1 cellular context compared by ENCODE assay signal in the genomic region with DNA sequence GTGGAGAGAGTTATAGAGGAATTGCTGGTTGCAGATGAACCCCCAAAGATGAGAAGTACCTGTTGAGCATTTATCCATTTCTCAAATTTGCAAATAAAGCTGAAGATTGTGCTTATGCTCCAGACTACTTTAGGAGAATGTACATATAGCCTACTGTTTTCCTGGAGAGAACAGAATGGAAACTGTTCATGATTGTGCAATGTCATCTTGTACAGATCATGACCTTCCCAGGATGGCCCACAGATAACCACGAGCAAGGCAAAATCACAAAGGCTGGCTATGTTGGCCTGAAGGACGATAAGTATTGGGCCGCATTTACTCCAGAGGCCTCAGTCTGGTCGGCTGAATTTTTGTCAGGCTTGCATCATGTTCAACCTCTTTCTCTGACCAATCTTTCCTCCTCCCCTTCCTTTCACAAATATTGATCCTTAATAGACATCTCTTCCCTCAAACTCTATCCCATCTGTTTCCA.
TF ChIP-seq lines count a peak whose summit lies in the region.

No MANE protein-coding gene starts in this region.

TF ChIP-seq in HepG2, 621 proteins besides CTCF, POLR2A, EP300 and RAD21 (continued from another document and continues in another):
- TF ChIP-seq HIVEP1 (CRISPR knock-in tag; IDR thresholded peaks at IDR 0.05), result no peak
- TF ChIP-seq ZNF12 (CRISPR knock-in tag; IDR thresholded peaks at IDR 0.05), result peak; percentile 56; the same call in 1 of the 2 replicates
- 0 out of 2 replicates have a peak, but pooled peaks have one; percentile 37 for TF ChIP-seq TRIM24 (CRISPR knock-in tag; IDR thresholded peaks at IDR 0.05)
- TF ChIP-seq, protein P1, sequence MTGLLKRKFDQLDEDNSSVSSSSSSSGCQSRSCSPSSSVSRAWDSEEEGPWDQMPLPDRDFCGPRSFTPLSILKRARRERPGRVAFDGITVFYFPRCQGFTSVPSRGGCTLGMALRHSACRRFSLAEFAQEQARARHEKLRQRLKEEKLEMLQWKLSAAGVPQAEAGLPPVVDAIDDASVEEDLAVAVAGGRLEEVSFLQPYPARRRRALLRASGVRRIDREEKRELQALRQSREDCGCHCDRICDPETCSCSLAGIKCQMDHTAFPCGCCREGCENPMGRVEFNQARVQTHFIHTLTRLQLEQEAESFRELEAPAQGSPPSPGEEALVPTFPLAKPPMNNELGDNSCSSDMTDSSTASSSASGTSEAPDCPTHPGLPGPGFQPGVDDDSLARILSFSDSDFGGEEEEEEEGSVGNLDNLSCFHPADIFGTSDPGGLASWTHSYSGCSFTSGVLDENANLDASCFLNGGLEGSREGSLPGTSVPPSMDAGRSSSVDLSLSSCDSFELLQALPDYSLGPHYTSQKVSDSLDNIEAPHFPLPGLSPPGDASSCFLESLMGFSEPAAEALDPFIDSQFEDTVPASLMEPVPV (CRISPR knock-in tag; IDR thresholded peaks at IDR 0.05), result no peak
- no peak for TF ChIP-seq ZNF672 (CRISPR knock-in tag; IDR thresholded peaks at IDR 0.05)
- TF ChIP-seq BHLHE40 (IDR thresholded peaks at IDR 0.05; ENCODE audit: low read length), result no peak
- TF ChIP-seq ZFP36L1 (CRISPR knock-in tag; IDR thresholded peaks at IDR 0.05), result no peak
- no peak for TF ChIP-seq ZSCAN12 (CRISPR knock-in tag; IDR thresholded peaks at IDR 0.05)
- TF ChIP-seq, protein P2, sequence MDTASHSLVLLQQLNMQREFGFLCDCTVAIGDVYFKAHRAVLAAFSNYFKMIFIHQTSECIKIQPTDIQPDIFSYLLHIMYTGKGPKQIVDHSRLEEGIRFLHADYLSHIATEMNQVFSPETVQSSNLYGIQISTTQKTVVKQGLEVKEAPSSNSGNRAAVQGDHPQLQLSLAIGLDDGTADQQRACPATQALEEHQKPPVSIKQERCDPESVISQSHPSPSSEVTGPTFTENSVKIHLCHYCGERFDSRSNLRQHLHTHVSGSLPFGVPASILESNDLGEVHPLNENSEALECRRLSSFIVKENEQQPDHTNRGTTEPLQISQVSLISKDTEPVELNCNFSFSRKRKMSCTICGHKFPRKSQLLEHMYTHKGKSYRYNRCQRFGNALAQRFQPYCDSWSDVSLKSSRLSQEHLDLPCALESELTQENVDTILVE (CRISPR knock-in tag; IDR thresholded peaks at IDR 0.05), result peak; percentile 24; the same call in 1 of the 2 replicates
- peak; percentile 91 for TF ChIP-seq NR2F6 (IDR thresholded peaks at IDR 0.05)
- TF ChIP-seq NR2F6 (CRISPR knock-in tag; IDR thresholded peaks at IDR 0.05), result peak; percentile 95
- TF ChIP-seq ZNF75D (CRISPR knock-in tag; IDR thresholded peaks at IDR 0.05; ENCODE audit: borderline replicate concordance), result no peak
- TF ChIP-seq ZFP82 (CRISPR knock-in tag; IDR thresholded peaks at IDR 0.05; ENCODE audit: borderline replicate concordance), result no peak
- TF ChIP-seq SCMH1 (CRISPR knock-in tag; IDR thresholded peaks at IDR 0.05; ENCODE audit: borderline replicate concordance), result no peak
- 0 out of 2 replicates have a peak, but pooled peaks have one; percentile 40 for TF ChIP-seq ZNF556 (CRISPR knock-in tag; IDR thresholded peaks at IDR 0.05; ENCODE audit: borderline replicate concordance)
- TF ChIP-seq, protein P3, sequence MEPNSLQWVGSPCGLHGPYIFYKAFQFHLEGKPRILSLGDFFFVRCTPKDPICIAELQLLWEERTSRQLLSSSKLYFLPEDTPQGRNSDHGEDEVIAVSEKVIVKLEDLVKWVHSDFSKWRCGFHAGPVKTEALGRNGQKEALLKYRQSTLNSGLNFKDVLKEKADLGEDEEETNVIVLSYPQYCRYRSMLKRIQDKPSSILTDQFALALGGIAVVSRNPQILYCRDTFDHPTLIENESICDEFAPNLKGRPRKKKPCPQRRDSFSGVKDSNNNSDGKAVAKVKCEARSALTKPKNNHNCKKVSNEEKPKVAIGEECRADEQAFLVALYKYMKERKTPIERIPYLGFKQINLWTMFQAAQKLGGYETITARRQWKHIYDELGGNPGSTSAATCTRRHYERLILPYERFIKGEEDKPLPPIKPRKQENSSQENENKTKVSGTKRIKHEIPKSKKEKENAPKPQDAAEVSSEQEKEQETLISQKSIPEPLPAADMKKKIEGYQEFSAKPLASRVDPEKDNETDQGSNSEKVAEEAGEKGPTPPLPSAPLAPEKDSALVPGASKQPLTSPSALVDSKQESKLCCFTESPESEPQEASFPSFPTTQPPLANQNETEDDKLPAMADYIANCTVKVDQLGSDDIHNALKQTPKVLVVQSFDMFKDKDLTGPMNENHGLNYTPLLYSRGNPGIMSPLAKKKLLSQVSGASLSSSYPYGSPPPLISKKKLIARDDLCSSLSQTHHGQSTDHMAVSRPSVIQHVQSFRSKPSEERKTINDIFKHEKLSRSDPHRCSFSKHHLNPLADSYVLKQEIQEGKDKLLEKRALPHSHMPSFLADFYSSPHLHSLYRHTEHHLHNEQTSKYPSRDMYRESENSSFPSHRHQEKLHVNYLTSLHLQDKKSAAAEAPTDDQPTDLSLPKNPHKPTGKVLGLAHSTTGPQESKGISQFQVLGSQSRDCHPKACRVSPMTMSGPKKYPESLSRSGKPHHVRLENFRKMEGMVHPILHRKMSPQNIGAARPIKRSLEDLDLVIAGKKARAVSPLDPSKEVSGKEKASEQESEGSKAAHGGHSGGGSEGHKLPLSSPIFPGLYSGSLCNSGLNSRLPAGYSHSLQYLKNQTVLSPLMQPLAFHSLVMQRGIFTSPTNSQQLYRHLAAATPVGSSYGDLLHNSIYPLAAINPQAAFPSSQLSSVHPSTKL (CRISPR knock-in tag; IDR thresholded peaks at IDR 0.05), result peak; percentile 95
- TF ChIP-seq, protein P4, sequence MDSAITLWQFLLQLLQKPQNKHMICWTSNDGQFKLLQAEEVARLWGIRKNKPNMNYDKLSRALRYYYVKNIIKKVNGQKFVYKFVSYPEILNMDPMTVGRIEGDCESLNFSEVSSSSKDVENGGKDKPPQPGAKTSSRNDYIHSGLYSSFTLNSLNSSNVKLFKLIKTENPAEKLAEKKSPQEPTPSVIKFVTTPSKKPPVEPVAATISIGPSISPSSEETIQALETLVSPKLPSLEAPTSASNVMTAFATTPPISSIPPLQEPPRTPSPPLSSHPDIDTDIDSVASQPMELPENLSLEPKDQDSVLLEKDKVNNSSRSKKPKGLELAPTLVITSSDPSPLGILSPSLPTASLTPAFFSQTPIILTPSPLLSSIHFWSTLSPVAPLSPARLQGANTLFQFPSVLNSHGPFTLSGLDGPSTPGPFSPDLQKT (CRISPR knock-in tag; IDR thresholded peaks at IDR 0.05; ENCODE audit: borderline replicate concordance), result no peak
- TF ChIP-seq SMAD9 (CRISPR knock-in tag; IDR thresholded peaks at IDR 0.05), result no peak
- 0 out of 2 replicates have a peak, but pooled peaks have one; percentile 36 for TF ChIP-seq ZNF317 (CRISPR knock-in tag; IDR thresholded peaks at IDR 0.05)
- no peak for TF ChIP-seq FOSL1 (CRISPR knock-in tag; IDR thresholded peaks at IDR 0.05; ENCODE audit: borderline replicate concordance)
- TF ChIP-seq SIX1 (CRISPR knock-in tag; IDR thresholded peaks at IDR 0.05; ENCODE audit: borderline replicate concordance), result peak; percentile 62; the same call in 1 of the 2 replicates
- TF ChIP-seq NR2F2 (IDR thresholded peaks at IDR 0.05; ENCODE audit: borderline replicate concordance, low read depth), result peak; percentile 89
- no peak for TF ChIP-seq SAFB2 (CRISPR knock-in tag; IDR thresholded peaks at IDR 0.05; ENCODE audit: borderline replicate concordance, low read depth)
- TF ChIP-seq THYN1 (CRISPR knock-in tag; IDR thresholded peaks at IDR 0.05; ENCODE audit: borderline replicate concordance, low read depth), result no peak
- TF ChIP-seq SOX5 (CRISPR knock-in tag; IDR thresholded peaks at IDR 0.05; ENCODE audit: borderline replicate concordance), result peak; percentile 84; the same call in 1 of the 2 replicates
- TF ChIP-seq, protein P5, sequence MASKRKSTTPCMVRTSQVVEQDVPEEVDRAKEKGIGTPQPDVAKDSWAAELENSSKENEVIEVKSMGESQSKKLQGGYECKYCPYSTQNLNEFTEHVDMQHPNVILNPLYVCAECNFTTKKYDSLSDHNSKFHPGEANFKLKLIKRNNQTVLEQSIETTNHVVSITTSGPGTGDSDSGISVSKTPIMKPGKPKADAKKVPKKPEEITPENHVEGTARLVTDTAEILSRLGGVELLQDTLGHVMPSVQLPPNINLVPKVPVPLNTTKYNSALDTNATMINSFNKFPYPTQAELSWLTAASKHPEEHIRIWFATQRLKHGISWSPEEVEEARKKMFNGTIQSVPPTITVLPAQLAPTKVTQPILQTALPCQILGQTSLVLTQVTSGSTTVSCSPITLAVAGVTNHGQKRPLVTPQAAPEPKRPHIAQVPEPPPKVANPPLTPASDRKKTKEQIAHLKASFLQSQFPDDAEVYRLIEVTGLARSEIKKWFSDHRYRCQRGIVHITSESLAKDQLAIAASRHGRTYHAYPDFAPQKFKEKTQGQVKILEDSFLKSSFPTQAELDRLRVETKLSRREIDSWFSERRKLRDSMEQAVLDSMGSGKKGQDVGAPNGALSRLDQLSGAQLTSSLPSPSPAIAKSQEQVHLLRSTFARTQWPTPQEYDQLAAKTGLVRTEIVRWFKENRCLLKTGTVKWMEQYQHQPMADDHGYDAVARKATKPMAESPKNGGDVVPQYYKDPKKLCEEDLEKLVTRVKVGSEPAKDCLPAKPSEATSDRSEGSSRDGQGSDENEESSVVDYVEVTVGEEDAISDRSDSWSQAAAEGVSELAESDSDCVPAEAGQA (IDR thresholded peaks at IDR 0.05; ENCODE audit: low read depth), result no peak
- TF ChIP-seq, protein P5 (CRISPR knock-in tag; IDR thresholded peaks at IDR 0.05; ENCODE audit: borderline replicate concordance), result no peak
- no peak for TF ChIP-seq ZNF772 (CRISPR knock-in tag; IDR thresholded peaks at IDR 0.05)
- no peak for TF ChIP-seq LCORL (IDR thresholded peaks at IDR 0.05)
- peak; percentile 79 for TF ChIP-seq LCORL (CRISPR knock-in tag; IDR thresholded peaks at IDR 0.05)
- peak; percentile 53; the same call in 1 of the 2 replicates for TF ChIP-seq ISL2 (CRISPR knock-in tag; IDR thresholded peaks at IDR 0.05)
- TF ChIP-seq, protein P6, sequence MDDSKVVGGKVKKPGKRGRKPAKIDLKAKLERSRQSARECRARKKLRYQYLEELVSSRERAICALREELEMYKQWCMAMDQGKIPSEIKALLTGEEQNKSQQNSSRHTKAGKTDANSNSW (CRISPR knock-in tag; IDR thresholded peaks at IDR 0.05; ENCODE audit: borderline replicate concordance), result no peak
- peak; percentile 51; the same call in 1 of the 2 replicates for TF ChIP-seq NR2C2 (CRISPR knock-in tag; IDR thresholded peaks at IDR 0.05; ENCODE audit: borderline replicate concordance)
- peak; percentile 78 for TF ChIP-seq SP5 (CRISPR knock-in tag; IDR thresholded peaks at IDR 0.05; ENCODE audit: borderline replicate concordance, low read depth)
- no peak for TF ChIP-seq ZNF253 (CRISPR knock-in tag; IDR thresholded peaks at IDR 0.05; ENCODE audit: borderline replicate concordance)
- TF ChIP-seq, protein P7, sequence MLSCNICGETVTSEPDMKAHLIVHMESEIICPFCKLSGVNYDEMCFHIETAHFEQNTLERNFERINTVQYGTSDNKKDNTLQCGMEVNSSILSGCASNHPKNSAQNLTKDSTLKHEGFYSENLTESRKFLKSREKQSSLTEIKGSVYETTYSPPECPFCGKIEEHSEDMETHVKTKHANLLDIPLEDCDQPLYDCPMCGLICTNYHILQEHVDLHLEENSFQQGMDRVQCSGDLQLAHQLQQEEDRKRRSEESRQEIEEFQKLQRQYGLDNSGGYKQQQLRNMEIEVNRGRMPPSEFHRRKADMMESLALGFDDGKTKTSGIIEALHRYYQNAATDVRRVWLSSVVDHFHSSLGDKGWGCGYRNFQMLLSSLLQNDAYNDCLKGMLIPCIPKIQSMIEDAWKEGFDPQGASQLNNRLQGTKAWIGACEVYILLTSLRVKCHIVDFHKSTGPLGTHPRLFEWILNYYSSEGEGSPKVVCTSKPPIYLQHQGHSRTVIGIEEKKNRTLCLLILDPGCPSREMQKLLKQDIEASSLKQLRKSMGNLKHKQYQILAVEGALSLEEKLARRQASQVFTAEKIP (CRISPR knock-in tag; IDR thresholded peaks at IDR 0.05; ENCODE audit: borderline replicate concordance), result no peak
- 0 out of 2 replicates have a peak, but pooled peaks have one; percentile 27 for TF ChIP-seq KMT2B (CRISPR knock-in tag; IDR thresholded peaks at IDR 0.05)
- no peak for TF ChIP-seq ZC3H13 (CRISPR knock-in tag; IDR thresholded peaks at IDR 0.05)
- peak; percentile 62; the same call in 1 of the 2 replicates for TF ChIP-seq ARID2 (CRISPR knock-in tag; IDR thresholded peaks at IDR 0.05; ENCODE audit: borderline replicate concordance)
- TF ChIP-seq, protein P8, sequence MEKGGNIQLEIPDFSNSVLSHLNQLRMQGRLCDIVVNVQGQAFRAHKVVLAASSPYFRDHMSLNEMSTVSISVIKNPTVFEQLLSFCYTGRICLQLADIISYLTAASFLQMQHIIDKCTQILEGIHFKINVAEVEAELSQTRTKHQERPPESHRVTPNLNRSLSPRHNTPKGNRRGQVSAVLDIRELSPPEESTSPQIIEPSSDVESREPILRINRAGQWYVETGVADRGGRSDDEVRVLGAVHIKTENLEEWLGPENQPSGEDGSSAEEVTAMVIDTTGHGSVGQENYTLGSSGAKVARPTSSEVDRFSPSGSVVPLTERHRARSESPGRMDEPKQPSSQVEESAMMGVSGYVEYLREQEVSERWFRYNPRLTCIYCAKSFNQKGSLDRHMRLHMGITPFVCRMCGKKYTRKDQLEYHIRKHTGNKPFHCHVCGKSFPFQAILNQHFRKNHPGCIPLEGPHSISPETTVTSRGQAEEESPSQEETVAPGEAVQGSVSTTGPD (CRISPR knock-in tag; IDR thresholded peaks at IDR 0.05), result peak; percentile 61; the same call in 1 of the 2 replicates
- TF ChIP-seq, protein P9, sequence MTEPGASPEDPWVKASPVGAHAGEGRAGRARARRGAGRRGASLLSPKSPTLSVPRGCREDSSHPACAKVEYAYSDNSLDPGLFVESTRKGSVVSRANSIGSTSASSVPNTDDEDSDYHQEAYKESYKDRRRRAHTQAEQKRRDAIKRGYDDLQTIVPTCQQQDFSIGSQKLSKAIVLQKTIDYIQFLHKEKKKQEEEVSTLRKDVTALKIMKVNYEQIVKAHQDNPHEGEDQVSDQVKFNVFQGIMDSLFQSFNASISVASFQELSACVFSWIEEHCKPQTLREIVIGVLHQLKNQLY (CRISPR knock-in tag; IDR thresholded peaks at IDR 0.05), result 0 out of 2 replicates have a peak, but pooled peaks have one; percentile 45
- TF ChIP-seq ZBTB8A (CRISPR knock-in tag; IDR thresholded peaks at IDR 0.05; ENCODE audit: borderline replicate concordance, low read depth), result no peak
